8 cellular contexts compared by ENCODE assay signal in genomic region chrX:76145591-76146309, GRCh38. TPM values are rescaled to one million over a fixed set of nuclear protein-coding genes. Genes with fewer than 3 reads are reported as not detected.
DNase-seq lines count a peak whose midpoint lies in the region; ATAC-seq and TF ChIP-seq lines count a peak whose summit lies in the region.
"Not testable (repeated sequence)": the region's sequence is repeated elsewhere in the genome, so short reads cannot be mapped to it uniquely, and the experiment has no call there.

No MANE protein-coding gene starts in this region.

- POLR2A ChIA-PET in Caco-2 (lab: Charles Lee) = not testable (repeated sequence)

- CTCF ChIA-PET in Caco-2 (lab: Charles Lee) = not testable (repeated sequence)

- intact Hi-C loops in Caco-2 (cut with micrococcal nuclease; ENCODE audit: unreplicated experiment) = loop anchor here (5.0 kb wide), 2 partner anchors 107 to 1752 kb away; partner anchors contain the start of genes COX7B and MAGT1
- intact Hi-C loops in left lung (cut with DNase I) = not testable (repeated sequence)

- H3K4me1 ChIP-seq in Caco-2 (peaks cover 12% of the 10 kb centered on the region; the same call in 1 of the 2 replicates), left lung (peaks cover 5 to 10% of the 10 kb centered on the region in 2 donors)

- not testable (repeated sequence) for H3K36me3 Mint-ChIP-seq in Caco-2 (ENCODE audit: insufficient read depth, unreplicated experiment)

- not testable (repeated sequence) for TF ChIP-seq CTCF in Caco-2 (IDR thresholded peaks at IDR 0.05; ENCODE audit: insufficient read depth in 1 of 2, low read depth in 1 of 2, low read length in 1 of 2, severe bottlenecking in 1 of 2, unreplicated experiment in 1 of 2); left lung (IDR thresholded peaks at IDR 0.05)

- DNase-seq in Caco-2 (peak in 1 of 2 experiments; percentile 19), NCI-H748 (lab: John Stamatoyannopoulos, UW; ENCODE audit: unreplicated experiment) (peak; percentile 32), dermis blood vessel endothelial cell (peak; percentile 17)
- DNase-seq in activated CD4-positive, alpha-beta T cell treated with anti-CD3 and anti-CD28 coated beads, Interleukin-2, amount 50 U/mL, for 1 hour = peak; percentile 37
- DNase-seq in left lung = not testable (repeated sequence)
- peak; percentile 41 for DNase-seq in stimulated activated CD4-positive, alpha-beta T cell treated with anti-CD3 and anti-CD28 coated beads, Interleukin-4, amount 100 ng/mL, for 24 hours

- ATAC-seq in GM21381 (IDR thresholded peaks at IDR 0.05; ENCODE audit: unreplicated experiment) = peak; percentile 39
- peak; percentile 64 for ATAC-seq in HG03354 (IDR thresholded peaks at IDR 0.05; ENCODE audit: poor library complexity, severe bottlenecking, unreplicated experiment)
- peak; percentile 71 for ATAC-seq in left lung

- H3K4me1 Mint-ChIP-seq in Caco-2 (ENCODE audit: low read depth, unreplicated experiment) = not testable (repeated sequence)

- not testable (repeated sequence) for H3K27me3 Mint-ChIP-seq in Caco-2 (ENCODE audit: insufficient read depth, unreplicated experiment)

- not testable (repeated sequence) for H3K9me3 Mint-ChIP-seq in Caco-2 (ENCODE audit: unreplicated experiment)

- H3K27me3 ChIP-seq in Caco-2 (replicated peaks; ENCODE audit: control insufficient read depth, insufficient read depth, low read length); left lung: not testable (repeated sequence)

- peak overlapping the region; percentile 44 to 48 for H3K27ac ChIP-seq in left lung

- not testable (repeated sequence) for H3K9me3 ChIP-seq in Caco-2, left lung

- H3K27ac Mint-ChIP-seq in Caco-2 (ENCODE audit: unreplicated experiment) = not testable (repeated sequence)

- H3K4me3 Mint-ChIP-seq in Caco-2 (ENCODE audit: unreplicated experiment) = peak overlapping the region; percentile 72

- not testable (repeated sequence) for H3K36me3 ChIP-seq in Caco-2 (ENCODE audit: control insufficient read depth, insufficient read depth, low read length); left lung

- not testable (repeated sequence) for BruUV-seq in Caco-2 (replicated peaks; lab: Mats Ljungman, UMichigan)

- H3K4me3 ChIP-seq in Caco-2 (ENCODE audit: low read depth, low read length) = peak overlapping the region; percentile 33
- peak overlapping the region in 1 of 2 donors; percentile 17 for H3K4me3 ChIP-seq in left lung

RNA-seq across cellular contexts. Expression of gene PBDC1, which starts 27.1 kb away (rescaled TPM):
- total RNA-seq in Caco-2 (2022) (43.3 and 43.6 TPM in 2 replicates), dermis blood vessel endothelial cell (26.0 and 28.8 TPM in 2 replicates), left lung (10 to 100 TPM; 22.8 to 25.8 TPM)
